17 cellular contexts compared by ENCODE assay signal in the genomic region with DNA sequence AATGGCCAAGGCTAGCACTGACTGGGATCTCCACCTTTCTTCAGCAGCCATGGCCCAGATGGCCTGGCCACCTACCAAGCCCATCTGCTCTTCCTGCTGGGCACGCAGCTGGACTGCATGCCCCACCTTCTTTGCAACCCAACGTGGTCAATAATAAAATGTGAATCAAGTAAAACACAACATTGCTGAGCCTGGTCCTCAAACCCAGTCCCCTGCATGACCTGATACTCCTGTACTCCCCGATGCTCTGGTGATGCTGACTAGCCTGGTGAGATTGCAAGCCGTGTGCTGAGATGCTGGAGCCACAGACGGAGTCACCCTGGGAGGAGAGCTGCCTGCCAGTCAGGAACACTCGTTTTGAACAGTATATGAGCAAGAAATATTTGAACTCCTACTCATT. TPM values are rescaled to one million over a fixed set of nuclear protein-coding genes. Genes with fewer than 3 reads are reported as not detected.
DNase-seq lines count a peak whose midpoint lies in the region; ATAC-seq and TF ChIP-seq lines count a peak whose summit lies in the region.
"Had no signal": no experiment of that assay in that cellular context is flagged by ENCODE, and none has a peak within 500 bp of the region (broad histone marks: within the 10 kb centered on the region; RNA-seq: fewer than 3 reads in every experiment).

No MANE protein-coding gene starts in this region.

- peak; percentile 3 for DNase-seq in AG20443 (ENCODE audit: low spot score)
- DNase-seq in GM20000 (ENCODE audit: low spot score) = peak; percentile 7
- peak; percentile 5 for DNase-seq in endodermal cell
- DNase-seq in osteoblast (ENCODE audit: insufficient read length, low spot score, missing footprints) = peak; percentile 18
- DNase-seq in NOMO-1 (lab: John Stamatoyannopoulos, UW; ENCODE audit: unreplicated experiment in 2 of 2) = no peak
- DNase-seq in spleen = no peak
- DNase-seq in thyroid gland = no peak
- DNase-seq: AML-193; Caco-2; CD8-positive, alpha-beta memory T cell had no signal

- H3K9me3 ChIP-seq in endodermal cell (ENCODE audit: control insufficient read depth, low read length) (peaks cover 5% of the 10 kb centered on the region), osteoblast (ENCODE audit: low read depth, low read length) (no peaks in the 10 kb centered on the region), spleen (peaks cover 0 to 22% (median 16%) of the 10 kb centered on the region in 8 donors), thyroid gland (no peaks in the 10 kb centered on the region)
- H3K9me3 ChIP-seq: A549, Caco-2 had no signal

- peaks cover 5% of the 10 kb centered on the region for H3K9me3 Mint-ChIP-seq in endodermal cell

- no peaks in the 10 kb centered on the region for H4K20me1 ChIP-seq in osteoblast (ENCODE audit: insufficient read depth, low read length)
- H4K20me1 ChIP-seq: BLaER1 had no signal

- H3K27ac Mint-ChIP-seq in endodermal cell = no peak overlapping the region
- H3K27ac Mint-ChIP-seq: CD8-positive, alpha-beta memory T cell; GM23338; IgD-negative memory B cell had no signal

- no peak overlapping the region for H3K9ac ChIP-seq in endodermal cell (ENCODE audit: extremely low read depth, low read length, poor library complexity, severe bottlenecking)
- H3K9ac ChIP-seq: BLaER1 had no signal

- ATAC-seq in HG03095 (IDR thresholded peaks at IDR 0.05; ENCODE audit: unreplicated experiment) = no peak
- ATAC-seq: A549, GM12878, GM23338 had no signal

- no peak overlapping the region for H3K27ac ChIP-seq in endodermal cell (ENCODE audit: low read depth, low read length)
- no peak overlapping the region for H3K27ac ChIP-seq in osteoblast (ENCODE audit: low read depth, low read length)
- no peak overlapping the region for H3K27ac ChIP-seq in spleen
- no peak overlapping the region for H3K27ac ChIP-seq in thyroid gland
- H3K27ac ChIP-seq: A549, BLaER1 had no signal

- H3K4me3 ChIP-seq in endodermal cell (ENCODE audit: low read length) (no peak overlapping the region), osteoblast (ENCODE audit: insufficient read depth, low read length) (no peak overlapping the region), spleen (no peak overlapping the region), thyroid gland (replicated peaks in 1 of 3) (no peak overlapping the region)
- H3K4me3 ChIP-seq: A549, BLaER1, GM12878, GM23338 had no signal

- H3K4me2 ChIP-seq in osteoblast (ENCODE audit: insufficient read depth, low read length) = no peak overlapping the region
- H3K4me2 ChIP-seq: A549, BLaER1, GM23338 had no signal

- no peak overlapping the region for H3K4me3 Mint-ChIP-seq in endodermal cell
- H3K4me3 Mint-ChIP-seq: CD8-positive, alpha-beta memory T cell; GM23338; IgD-negative memory B cell had no signal

- TF ChIP-seq POLR2A in spleen (IDR thresholded peaks at IDR 0.05) (no peak), thyroid gland (IDR thresholded peaks at IDR 0.05) (no peak)

- H3K4me1 Mint-ChIP-seq in endodermal cell = no peaks in the 10 kb centered on the region
- H3K4me1 Mint-ChIP-seq: GM23338 had no signal

- H3K79me2 ChIP-seq in osteoblast (ENCODE audit: insufficient read depth, low read length) = no peaks in the 10 kb centered on the region

- no peak overlapping the region for H2AFZ ChIP-seq in osteoblast (ENCODE audit: low read length)
- H2AFZ ChIP-seq: GM23338 had no signal

- 85 to 92% methylated on average over 4 to 6 of the region's 6 CpGs for WGBS in endodermal cell (ENCODE audit: insufficient coverage in 1 of 2, insufficient read length in 1 of 2), 2 experiments
- WGBS in spleen, 5 donors = 75 to 93% (median 88%) methylated on average over 6 of the region's 6 CpGs
- WGBS in thyroid gland, 2 donors = 90 to 95% methylated on average over 6 of the region's 6 CpGs

- H3K36me3 ChIP-seq in endodermal cell (ENCODE audit: control insufficient read depth, insufficient read depth, low read length) (no peaks in the 10 kb centered on the region), osteoblast (ENCODE audit: insufficient read depth, low read length) (no peaks in the 10 kb centered on the region), spleen (no peaks in the 10 kb centered on the region), thyroid gland (no peaks in the 10 kb centered on the region)
- H3K36me3 ChIP-seq: BLaER1 had no signal

- H3K27me3 Mint-ChIP-seq in endodermal cell (ENCODE audit: insufficient read depth) = peaks cover 4% of the 10 kb centered on the region
- H3K27me3 Mint-ChIP-seq: CD8-positive, alpha-beta memory T cell; IgD-negative memory B cell had no signal

- TF ChIP-seq CTCF in GM20000 (IDR thresholded peaks at IDR 0.05; ENCODE audit: extremely low read depth, missing control alignments) = no peak
- no peak for TF ChIP-seq CTCF in endodermal cell (conservative IDR thresholded peaks at IDR 0.05)
- no peak for TF ChIP-seq CTCF in osteoblast (IDR thresholded peaks at IDR 0.05; ENCODE audit: extremely low read depth, low read depth, low read length)
- TF ChIP-seq CTCF in spleen (IDR thresholded peaks at IDR 0.05 in 8 of 11, conservative IDR thresholded peaks at IDR 0.05 in 3 of 11) = no peak
- TF ChIP-seq CTCF in thyroid gland (IDR thresholded peaks at IDR 0.05) = no peak

- H3K27me3 ChIP-seq in endodermal cell (ENCODE audit: control insufficient read depth, insufficient read depth, low read length, poor library complexity, severe bottlenecking) (no peaks in the 10 kb centered on the region), osteoblast (ENCODE audit: insufficient read depth, low read length) (no peaks in the 10 kb centered on the region), spleen (replicated peaks in 1 of 7) (no peaks in the 10 kb centered on the region), thyroid gland (no peaks in the 10 kb centered on the region)
- H3K27me3 ChIP-seq: BLaER1 had no signal

- intact Hi-C loops in spleen (cut with DNase I; ENCODE audit: low total_unique reads) (no loop called here), thyroid gland (cut with DNase I) (no loop called here)

- no peaks in the 10 kb centered on the region for H3K4me1 ChIP-seq in endodermal cell (ENCODE audit: control insufficient read depth, insufficient read depth, low read length)
- H3K4me1 ChIP-seq in osteoblast (ENCODE audit: insufficient read depth, low read length) = peaks cover 21% of the 10 kb centered on the region
- peaks cover 0 to 25% (median 0%) of the 10 kb centered on the region in 6 donors for H3K4me1 ChIP-seq in spleen
- H3K4me1 ChIP-seq in thyroid gland = peaks cover 0 to 4% of the 10 kb centered on the region in 2 donors
- H3K4me1 ChIP-seq: A549, BLaER1, Caco-2 had no signal

- H3K36me3 Mint-ChIP-seq in endodermal cell (ENCODE audit: low read depth) = no peaks in the 10 kb centered on the region
- H3K36me3 Mint-ChIP-seq: IgD-negative memory B cell had no signal

RNA-seq across cellular contexts. Expression of gene PARVG, which starts 34.0 kb away (rescaled TPM):
- total RNA-seq in endodermal cell (under 1 TPM; 0.11 to 0.44 TPM), osteoblast (1.1 and 1.5 TPM in 2 replicates), spleen (100 to 1,000 TPM; 129 to 226 (median 142) TPM), thyroid gland (1 to 10 TPM; 2.4 to 7.1 (median 5.5) TPM)
- polyA plus RNA-seq in endodermal cell (2013, experiment 1 of 2) = not detected
- 0.21 TPM for polyA plus RNA-seq in endodermal cell (2013, experiment 2 of 2)
- 100 to 1,000 TPM; 118 to 214 (median 204) TPM for polyA plus RNA-seq in spleen
- total RNA-seq: Caco-2, HT-29 had no signal
- polyA plus RNA-seq: A549 had no signal

Comparison
In these comparisons a context has a peak if more than half of its experiments do, and no peak if none do; other contexts are left out.
1. DNase-seq: peak in AG20443 (single experiment), GM20000 (single experiment), endodermal cell (single experiment) and osteoblast (single experiment); none in NOMO-1 (0 of 2), spleen (single experiment) and thyroid gland (0 of 2).
2. RNA of gene PARVG, which starts 34.0 kb away (total RNA-seq): 129 to 226 TPM in spleen; 2.4 to 7.1 TPM in thyroid gland, 1.1 to 1.5 TPM in osteoblast and 0.11 to 0.44 TPM in endodermal cell; every median in the first group is over 10 times any median in the second.